Comparison of ENCODE assay signal across 8 cellular contexts in the genomic region with DNA sequence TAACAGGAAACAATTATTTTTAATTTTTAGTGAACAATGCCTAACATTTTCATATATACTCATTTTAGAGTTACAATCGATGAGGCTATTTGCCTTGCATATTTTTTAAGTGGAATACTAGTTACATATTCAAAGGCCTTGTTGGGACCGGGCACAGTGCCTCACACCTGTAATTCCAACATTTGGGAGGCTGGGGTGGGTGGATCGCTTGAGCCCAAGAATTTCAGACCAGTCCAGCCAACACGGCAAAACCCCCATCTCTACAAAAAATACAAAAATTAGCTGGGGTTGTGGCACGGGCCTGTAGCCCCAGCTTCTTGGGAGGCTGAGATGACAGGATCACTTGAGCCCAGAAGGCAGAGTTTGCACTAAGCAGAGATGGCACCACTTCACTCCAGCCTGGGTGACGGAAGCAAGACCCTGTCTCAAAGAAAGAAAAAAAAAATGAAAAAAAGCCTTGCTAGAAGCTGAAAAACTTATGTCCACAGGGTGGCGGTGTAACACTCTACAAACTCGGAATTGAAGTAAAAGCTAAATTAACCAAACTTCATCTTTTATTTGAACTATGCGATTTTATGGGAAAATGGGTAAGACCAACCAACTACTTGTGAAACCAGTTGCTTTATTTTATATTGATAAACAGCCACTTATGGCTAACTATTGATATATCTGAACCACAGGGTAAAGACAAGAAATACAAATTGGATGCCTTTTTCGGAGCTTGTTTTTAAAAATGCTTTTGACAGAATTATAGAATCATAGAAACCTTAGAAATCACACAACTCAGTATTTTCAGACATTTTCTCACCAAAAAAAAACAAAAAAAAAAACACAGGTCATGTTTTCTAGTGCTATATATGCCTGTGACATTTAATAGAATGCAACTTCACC. TPM values are rescaled to one million over a fixed set of nuclear protein-coding genes. Genes with fewer than 3 reads are reported as not detected.
A peak's percentile ranks its signal among the peaks of the same experiment; 100 is the strongest.
DNase-seq lines count a peak whose midpoint lies in the region; ATAC-seq and TF ChIP-seq lines count a peak whose summit lies in the region.

No MANE protein-coding gene starts in this region.

- peak; percentile 65 for TF ChIP-seq CTCF in LNCaP clone FGC (IDR thresholded peaks at IDR 0.05; ENCODE audit: control insufficient read depth, extremely low read depth, insufficient read depth)
- TF ChIP-seq CTCF in glutamatergic neuron (IDR thresholded peaks at IDR 0.05; ENCODE audit: partially characterized antibody, unreplicated experiment) = peak; percentile 75
- TF ChIP-seq CTCF in sigmoid colon (IDR thresholded peaks at IDR 0.05) = peak; percentile 22 to 79 (median 53)

- peak; percentile 35 for DNase-seq in GM03348 (ENCODE audit: low spot score)
- DNase-seq in LNCaP clone FGC (ENCODE audit: low read depth) = peak; percentile 28
- DNase-seq in SHP77 treated with DMSO at 0.1 percent for 48 hours (lab: John Stamatoyannopoulos, UW) = peak; percentile 22
- peak; percentile 39 for DNase-seq in activated gamma-delta T cell treated with anti-CD3 and anti-CD28 coated beads, Interleukin-2, amount 50 U/mL, for 16 hours (ENCODE audit: low read depth)
- DNase-seq in glutamatergic neuron = peak; percentile 45
- DNase-seq in sigmoid colon = no peak

- no peak for ATAC-seq in HG03469 (IDR thresholded peaks at IDR 0.05; ENCODE audit: unreplicated experiment)
- no peak for ATAC-seq in HG02588 (IDR thresholded peaks at IDR 0.05; ENCODE audit: unreplicated experiment)

- H3K36me3 ChIP-seq in sigmoid colon = no peaks in the 10 kb centered on the region

- H3K27ac Mint-ChIP-seq in glutamatergic neuron (ENCODE audit: unreplicated experiment) = no peak overlapping the region

- H3K9me3 Mint-ChIP-seq in glutamatergic neuron (ENCODE audit: unreplicated experiment) = peaks cover 3% of the 10 kb centered on the region

- H3K4me3 ChIP-seq in LNCaP clone FGC (ENCODE audit: low read depth, low read length) = no peak overlapping the region
- no peak overlapping the region for H3K4me3 ChIP-seq in sigmoid colon

- peaks cover 0 to 16% (median 0%) of the 10 kb centered on the region in 4 donors for H3K4me1 ChIP-seq in sigmoid colon

- H3K27me3 Mint-ChIP-seq in glutamatergic neuron (ENCODE audit: unreplicated experiment) = no peaks in the 10 kb centered on the region

- no peak for TF ChIP-seq POLR2A in sigmoid colon (IDR thresholded peaks at IDR 0.05)

- intact Hi-C loops in sigmoid colon (cut with DNase I) = loop anchor here (2.0 kb wide), 1 partner anchor 157 kb away; no protein-coding TSS in a partner anchor

- no peak for TF ChIP-seq EP300 in sigmoid colon (IDR thresholded peaks at IDR 0.05)

- peaks cover 8% of the 10 kb centered on the region for H3K4me1 Mint-ChIP-seq in glutamatergic neuron (ENCODE audit: low read depth, unreplicated experiment)

- no peak overlapping the region for H3K4me3 Mint-ChIP-seq in glutamatergic neuron (ENCODE audit: unreplicated experiment)

- peaks cover 0 to 14% (median 0%) of the 10 kb centered on the region in 3 donors for H3K27me3 ChIP-seq in sigmoid colon

- H3K36me3 Mint-ChIP-seq in glutamatergic neuron (ENCODE audit: unreplicated experiment) = no peaks in the 10 kb centered on the region

- H3K9me3 ChIP-seq in sigmoid colon = no peaks in the 10 kb centered on the region

- 32 to 43% methylated on average over 10 of the region's 10 CpGs for WGBS in sigmoid colon, 2 donors

- no peak overlapping the region for H3K27ac ChIP-seq in sigmoid colon

RNA-seq across cellular contexts. Expression of a gene that starts 24.1 kb away (rescaled TPM):
- total RNA-seq in glutamatergic neuron (ENCODE audit: unreplicated experiment) = not detected
- total RNA-seq in sigmoid colon = not detected
- under 1 TPM in 1 of 3 donors, not detected in 2; 0.07 TPM for polyA plus RNA-seq in sigmoid colon

RNA-seq across cellular contexts. Expression of a gene that starts 32.7 kb away (rescaled TPM):
- total RNA-seq in glutamatergic neuron (ENCODE audit: unreplicated experiment) = 25.1 TPM
- 10 to 100 TPM in 2 of 4 donors, 1 to 10 TPM in 2; 5.8 to 16.3 (median 9.7) TPM for total RNA-seq in sigmoid colon
- 1 to 10 TPM; 2.3 to 6.8 (median 4.2) TPM for polyA plus RNA-seq in sigmoid colon
